ENCODE assay signal across 1 cellular context in genomic region chr6:13715444-13715883, GRCh38.
A peak's percentile ranks its signal among the peaks of the same experiment; 100 is the strongest.
TF ChIP-seq lines count a peak whose summit lies in the region.

No MANE protein-coding gene starts in this region.

TF ChIP-seq in K562, 482 proteins besides CTCF, POLR2A, EP300 and RAD21 (continued from another document and continues in another):
- TF ChIP-seq, protein P1, sequence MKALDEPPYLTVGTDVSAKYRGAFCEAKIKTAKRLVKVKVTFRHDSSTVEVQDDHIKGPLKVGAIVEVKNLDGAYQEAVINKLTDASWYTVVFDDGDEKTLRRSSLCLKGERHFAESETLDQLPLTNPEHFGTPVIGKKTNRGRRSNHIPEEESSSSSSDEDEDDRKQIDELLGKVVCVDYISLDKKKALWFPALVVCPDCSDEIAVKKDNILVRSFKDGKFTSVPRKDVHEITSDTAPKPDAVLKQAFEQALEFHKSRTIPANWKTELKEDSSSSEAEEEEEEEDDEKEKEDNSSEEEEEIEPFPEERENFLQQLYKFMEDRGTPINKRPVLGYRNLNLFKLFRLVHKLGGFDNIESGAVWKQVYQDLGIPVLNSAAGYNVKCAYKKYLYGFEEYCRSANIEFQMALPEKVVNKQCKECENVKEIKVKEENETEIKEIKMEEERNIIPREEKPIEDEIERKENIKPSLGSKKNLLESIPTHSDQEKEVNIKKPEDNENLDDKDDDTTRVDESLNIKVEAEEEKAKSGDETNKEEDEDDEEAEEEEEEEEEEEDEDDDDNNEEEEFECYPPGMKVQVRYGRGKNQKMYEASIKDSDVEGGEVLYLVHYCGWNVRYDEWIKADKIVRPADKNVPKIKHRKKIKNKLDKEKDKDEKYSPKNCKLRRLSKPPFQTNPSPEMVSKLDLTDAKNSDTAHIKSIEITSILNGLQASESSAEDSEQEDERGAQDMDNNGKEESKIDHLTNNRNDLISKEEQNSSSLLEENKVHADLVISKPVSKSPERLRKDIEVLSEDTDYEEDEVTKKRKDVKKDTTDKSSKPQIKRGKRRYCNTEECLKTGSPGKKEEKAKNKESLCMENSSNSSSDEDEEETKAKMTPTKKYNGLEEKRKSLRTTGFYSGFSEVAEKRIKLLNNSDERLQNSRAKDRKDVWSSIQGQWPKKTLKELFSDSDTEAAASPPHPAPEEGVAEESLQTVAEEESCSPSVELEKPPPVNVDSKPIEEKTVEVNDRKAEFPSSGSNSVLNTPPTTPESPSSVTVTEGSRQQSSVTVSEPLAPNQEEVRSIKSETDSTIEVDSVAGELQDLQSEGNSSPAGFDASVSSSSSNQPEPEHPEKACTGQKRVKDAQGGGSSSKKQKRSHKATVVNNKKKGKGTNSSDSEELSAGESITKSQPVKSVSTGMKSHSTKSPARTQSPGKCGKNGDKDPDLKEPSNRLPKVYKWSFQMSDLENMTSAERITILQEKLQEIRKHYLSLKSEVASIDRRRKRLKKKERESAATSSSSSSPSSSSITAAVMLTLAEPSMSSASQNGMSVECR (CRISPR knock-in tag; IDR thresholded peaks at IDR 0.05), result no peak
- TF ChIP-seq ATF3 (IDR thresholded peaks at IDR 0.05) (peak; percentile 87), ATF3 (CRISPR knock-in tag; conservative IDR thresholded peaks at IDR 0.05) (no peak), YY1 (IDR thresholded peaks at IDR 0.05; ENCODE audit: borderline replicate concordance in 1 of 3, control insufficient read depth in 1 of 3, extremely low read depth in 1 of 3, insufficient read depth in 3 of 3, insufficient read length in 1 of 3, insufficient replicate concordance in 2 of 3, low read depth in 1 of 3, low read length in 2 of 3) (no peak), NEUROD1 (IDR thresholded peaks at IDR 0.05; ENCODE audit: borderline replicate concordance, low read depth, low read length, partially characterized antibody) (no peak), XRCC5 (IDR thresholded peaks at IDR 0.05; ENCODE audit: low read depth, low read length) (no peak), HDAC1 (IDR thresholded peaks at IDR 0.05) (peak in 1 of 2 experiments; percentile 27; a peak in 1 of 4 replicates), PTRF (tag; IDR thresholded peaks at IDR 0.05) (no peak), ZNF175 (CRISPR knock-in tag; IDR thresholded peaks at IDR 0.05; ENCODE audit: low read depth) (no peak), PATZ1 (CRISPR knock-in tag; IDR thresholded peaks at IDR 0.05; ENCODE audit: borderline replicate concordance) (no peak), MEIS2 (IDR thresholded peaks at IDR 0.05; ENCODE audit: partially characterized antibody) (peak; percentile 23), ZNF124 (CRISPR knock-in tag; IDR thresholded peaks at IDR 0.05) (no peak), PKNOX1 (IDR thresholded peaks at IDR 0.05) (0 out of 2 replicates have a peak, but pooled peaks have one; percentile 13), NFIC (IDR thresholded peaks at IDR 0.05) (peak; percentile 76), SMARCA4 (IDR thresholded peaks at IDR 0.05) (peak; percentile 21; the same call in 1 of the 2 replicates), NFE2 (IDR thresholded peaks at IDR 0.05; ENCODE audit: low read depth) (peak; percentile 36), TRIM24 (IDR thresholded peaks at IDR 0.05) (peak; percentile 72 to 78), C11orf30 (IDR thresholded peaks at IDR 0.05; ENCODE audit: low read depth) (peak; percentile 10; the same call in 1 of the 2 replicates), ZNF143 (CRISPR knock-in tag; IDR thresholded peaks at IDR 0.05) (no peak), FUS (optimal IDR thresholded peaks at IDR 0.05; ENCODE audit: low read depth, low read length) (no peak), FOSL1 (tag; conservative IDR thresholded peaks at IDR 0.05) (0 out of 2 replicates have a peak, but pooled peaks have one; percentile 28), KLF10 (CRISPR knock-in tag; IDR thresholded peaks at IDR 0.05) (no peak), MEF2A (IDR thresholded peaks at IDR 0.05; ENCODE audit: control insufficient read depth, low read depth, low read length) (no peak), LEF1 (IDR thresholded peaks at IDR 0.05) (no peak), GABPB1 (CRISPR knock-in tag; IDR thresholded peaks at IDR 0.05) (0 out of 2 replicates have a peak, but pooled peaks have one; percentile 20), MTA1 (IDR thresholded peaks at IDR 0.05; ENCODE audit: borderline replicate concordance) (no peak), RBM25 (IDR thresholded peaks at IDR 0.05; ENCODE audit: low read depth, low read length, severe bottlenecking) (no peak), MCM5 (IDR thresholded peaks at IDR 0.05; ENCODE audit: low read depth) (no peak), DPF2 (IDR thresholded peaks at IDR 0.05) (0 out of 2 replicates have a peak, but pooled peaks have one; percentile 28), ZNF280A (IDR thresholded peaks at IDR 0.05; ENCODE audit: low read depth, partially characterized antibody) (no peak)
- TF ChIP-seq, protein P2, sequence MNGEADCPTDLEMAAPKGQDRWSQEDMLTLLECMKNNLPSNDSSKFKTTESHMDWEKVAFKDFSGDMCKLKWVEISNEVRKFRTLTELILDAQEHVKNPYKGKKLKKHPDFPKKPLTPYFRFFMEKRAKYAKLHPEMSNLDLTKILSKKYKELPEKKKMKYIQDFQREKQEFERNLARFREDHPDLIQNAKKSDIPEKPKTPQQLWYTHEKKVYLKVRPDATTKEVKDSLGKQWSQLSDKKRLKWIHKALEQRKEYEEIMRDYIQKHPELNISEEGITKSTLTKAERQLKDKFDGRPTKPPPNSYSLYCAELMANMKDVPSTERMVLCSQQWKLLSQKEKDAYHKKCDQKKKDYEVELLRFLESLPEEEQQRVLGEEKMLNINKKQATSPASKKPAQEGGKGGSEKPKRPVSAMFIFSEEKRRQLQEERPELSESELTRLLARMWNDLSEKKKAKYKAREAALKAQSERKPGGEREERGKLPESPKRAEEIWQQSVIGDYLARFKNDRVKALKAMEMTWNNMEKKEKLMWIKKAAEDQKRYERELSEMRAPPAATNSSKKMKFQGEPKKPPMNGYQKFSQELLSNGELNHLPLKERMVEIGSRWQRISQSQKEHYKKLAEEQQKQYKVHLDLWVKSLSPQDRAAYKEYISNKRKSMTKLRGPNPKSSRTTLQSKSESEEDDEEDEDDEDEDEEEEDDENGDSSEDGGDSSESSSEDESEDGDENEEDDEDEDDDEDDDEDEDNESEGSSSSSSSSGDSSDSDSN (IDR thresholded peaks at IDR 0.05; ENCODE audit: borderline replicate concordance in 1 of 2, low read depth in 2 of 2, low read length in 2 of 2), result no peak
- TF ChIP-seq, protein P3, sequence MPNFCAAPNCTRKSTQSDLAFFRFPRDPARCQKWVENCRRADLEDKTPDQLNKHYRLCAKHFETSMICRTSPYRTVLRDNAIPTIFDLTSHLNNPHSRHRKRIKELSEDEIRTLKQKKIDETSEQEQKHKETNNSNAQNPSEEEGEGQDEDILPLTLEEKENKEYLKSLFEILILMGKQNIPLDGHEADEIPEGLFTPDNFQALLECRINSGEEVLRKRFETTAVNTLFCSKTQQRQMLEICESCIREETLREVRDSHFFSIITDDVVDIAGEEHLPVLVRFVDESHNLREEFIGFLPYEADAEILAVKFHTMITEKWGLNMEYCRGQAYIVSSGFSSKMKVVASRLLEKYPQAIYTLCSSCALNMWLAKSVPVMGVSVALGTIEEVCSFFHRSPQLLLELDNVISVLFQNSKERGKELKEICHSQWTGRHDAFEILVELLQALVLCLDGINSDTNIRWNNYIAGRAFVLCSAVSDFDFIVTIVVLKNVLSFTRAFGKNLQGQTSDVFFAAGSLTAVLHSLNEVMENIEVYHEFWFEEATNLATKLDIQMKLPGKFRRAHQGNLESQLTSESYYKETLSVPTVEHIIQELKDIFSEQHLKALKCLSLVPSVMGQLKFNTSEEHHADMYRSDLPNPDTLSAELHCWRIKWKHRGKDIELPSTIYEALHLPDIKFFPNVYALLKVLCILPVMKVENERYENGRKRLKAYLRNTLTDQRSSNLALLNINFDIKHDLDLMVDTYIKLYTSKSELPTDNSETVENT (CRISPR knock-in tag; IDR thresholded peaks at IDR 0.05), result no peak
- TF ChIP-seq, protein P4, sequence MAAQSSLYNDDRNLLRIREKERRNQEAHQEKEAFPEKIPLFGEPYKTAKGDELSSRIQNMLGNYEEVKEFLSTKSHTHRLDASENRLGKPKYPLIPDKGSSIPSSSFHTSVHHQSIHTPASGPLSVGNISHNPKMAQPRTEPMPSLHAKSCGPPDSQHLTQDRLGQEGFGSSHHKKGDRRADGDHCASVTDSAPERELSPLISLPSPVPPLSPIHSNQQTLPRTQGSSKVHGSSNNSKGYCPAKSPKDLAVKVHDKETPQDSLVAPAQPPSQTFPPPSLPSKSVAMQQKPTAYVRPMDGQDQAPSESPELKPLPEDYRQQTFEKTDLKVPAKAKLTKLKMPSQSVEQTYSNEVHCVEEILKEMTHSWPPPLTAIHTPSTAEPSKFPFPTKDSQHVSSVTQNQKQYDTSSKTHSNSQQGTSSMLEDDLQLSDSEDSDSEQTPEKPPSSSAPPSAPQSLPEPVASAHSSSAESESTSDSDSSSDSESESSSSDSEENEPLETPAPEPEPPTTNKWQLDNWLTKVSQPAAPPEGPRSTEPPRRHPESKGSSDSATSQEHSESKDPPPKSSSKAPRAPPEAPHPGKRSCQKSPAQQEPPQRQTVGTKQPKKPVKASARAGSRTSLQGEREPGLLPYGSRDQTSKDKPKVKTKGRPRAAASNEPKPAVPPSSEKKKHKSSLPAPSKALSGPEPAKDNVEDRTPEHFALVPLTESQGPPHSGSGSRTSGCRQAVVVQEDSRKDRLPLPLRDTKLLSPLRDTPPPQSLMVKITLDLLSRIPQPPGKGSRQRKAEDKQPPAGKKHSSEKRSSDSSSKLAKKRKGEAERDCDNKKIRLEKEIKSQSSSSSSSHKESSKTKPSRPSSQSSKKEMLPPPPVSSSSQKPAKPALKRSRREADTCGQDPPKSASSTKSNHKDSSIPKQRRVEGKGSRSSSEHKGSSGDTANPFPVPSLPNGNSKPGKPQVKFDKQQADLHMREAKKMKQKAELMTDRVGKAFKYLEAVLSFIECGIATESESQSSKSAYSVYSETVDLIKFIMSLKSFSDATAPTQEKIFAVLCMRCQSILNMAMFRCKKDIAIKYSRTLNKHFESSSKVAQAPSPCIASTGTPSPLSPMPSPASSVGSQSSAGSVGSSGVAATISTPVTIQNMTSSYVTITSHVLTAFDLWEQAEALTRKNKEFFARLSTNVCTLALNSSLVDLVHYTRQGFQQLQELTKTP (IDR thresholded peaks at IDR 0.05; ENCODE audit: low read depth in 1 of 2, partially characterized antibody in 2 of 2), result no peak
- TF ChIP-seq, protein P5, sequence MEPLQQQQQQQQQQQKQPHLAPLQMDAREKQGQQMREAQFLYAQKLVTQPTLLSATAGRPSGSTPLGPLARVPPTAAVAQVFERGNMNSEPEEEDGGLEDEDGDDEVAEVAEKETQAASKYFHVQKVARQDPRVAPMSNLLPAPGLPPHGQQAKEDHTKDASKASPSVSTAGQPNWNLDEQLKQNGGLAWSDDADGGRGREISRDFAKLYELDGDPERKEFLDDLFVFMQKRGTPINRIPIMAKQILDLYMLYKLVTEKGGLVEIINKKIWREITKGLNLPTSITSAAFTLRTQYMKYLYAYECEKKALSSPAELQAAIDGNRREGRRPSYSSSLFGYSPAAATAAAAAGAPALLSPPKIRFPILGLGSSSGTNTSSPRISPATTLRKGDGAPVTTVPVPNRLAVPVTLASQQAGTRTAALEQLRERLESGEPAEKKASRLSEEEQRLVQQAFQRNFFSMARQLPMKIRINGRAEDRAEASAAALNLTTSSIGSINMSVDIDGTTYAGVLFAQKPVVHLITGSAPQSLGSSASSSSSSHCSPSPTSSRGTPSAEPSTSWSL (CRISPR knock-in tag; IDR thresholded peaks at IDR 0.05; ENCODE audit: borderline replicate concordance), result no peak
- TF ChIP-seq, protein P6, sequence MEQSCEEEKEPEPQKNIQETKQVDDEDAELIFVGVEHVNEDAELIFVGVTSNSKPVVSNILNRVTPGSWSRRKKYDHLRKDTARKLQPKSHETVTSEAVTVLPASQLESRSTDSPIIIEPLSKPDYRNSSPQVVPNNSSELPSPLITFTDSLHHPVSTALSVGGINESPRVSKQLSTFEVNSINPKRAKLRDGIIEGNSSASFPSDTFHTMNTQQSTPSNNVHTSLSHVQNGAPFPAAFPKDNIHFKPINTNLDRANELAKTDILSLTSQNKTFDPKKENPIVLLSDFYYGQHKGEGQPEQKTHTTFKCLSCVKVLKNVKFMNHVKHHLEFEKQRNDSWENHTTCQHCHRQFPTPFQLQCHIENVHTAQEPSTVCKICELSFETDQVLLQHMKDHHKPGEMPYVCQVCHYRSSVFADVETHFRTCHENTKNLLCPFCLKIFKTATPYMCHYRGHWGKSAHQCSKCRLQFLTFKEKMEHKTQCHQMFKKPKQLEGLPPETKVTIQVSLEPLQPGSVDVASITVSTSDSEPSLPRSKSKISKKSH (CRISPR knock-in tag; IDR thresholded peaks at IDR 0.05), result no peak
